13 cellular contexts compared by ENCODE assay signal in the genomic region with DNA sequence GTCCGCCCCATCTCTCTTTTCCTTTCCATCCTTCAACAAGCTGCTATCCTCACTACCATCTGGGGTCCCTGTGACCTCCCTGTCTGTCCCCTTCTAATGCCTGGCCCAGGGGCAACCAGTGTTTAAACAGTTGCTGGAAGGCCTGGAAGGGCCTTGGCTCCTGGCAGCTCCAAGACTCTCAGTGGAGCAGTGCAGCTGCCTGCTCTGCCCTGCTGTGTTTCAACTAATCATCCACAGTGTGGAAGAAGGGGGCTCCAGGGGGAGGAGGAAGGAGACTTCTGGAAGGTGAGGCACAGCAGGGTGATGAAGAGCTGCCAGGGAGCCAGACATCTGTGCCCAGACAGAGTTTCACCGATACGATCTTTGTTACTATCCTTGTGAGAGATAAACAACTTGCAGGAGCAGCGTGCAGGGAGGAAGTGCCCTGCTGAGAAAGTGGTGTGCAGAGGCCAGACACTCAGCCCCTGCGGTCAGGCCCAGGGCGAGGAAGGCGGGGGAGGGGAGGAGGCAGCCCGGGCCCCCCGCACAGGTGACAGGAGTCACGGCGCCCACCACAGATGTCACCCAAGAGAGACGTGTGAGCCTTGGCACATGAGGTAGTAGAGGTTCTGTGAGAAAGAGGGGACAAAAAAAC.
DNase-seq lines count a peak whose midpoint lies in the region; ATAC-seq, FAIRE-seq and TF ChIP-seq lines count a peak whose summit lies in the region.
"Had no signal": no experiment of that assay in that cellular context is flagged by ENCODE, and none has a peak within 500 bp of the region (broad histone marks: within the 10 kb centered on the region; RNA-seq: fewer than 3 reads in every experiment).

No MANE protein-coding gene starts in this region.

- H3K9me3 Mint-ChIP-seq in GM23338 (no peaks in the 10 kb centered on the region), nephron progenitor cell (no peaks in the 10 kb centered on the region)

- H3K9me2 ChIP-seq in GM23338 (ENCODE audit: insufficient read depth): peaks cover 10% of the 10 kb centered on the region; the same call in 1 of the 2 replicates
- H3K9me2 ChIP-seq: SK-N-SH had no signal

- H3K36me3 Mint-ChIP-seq in GM23338 (ENCODE audit: low read depth): no peaks in the 10 kb centered on the region
- no peaks in the 10 kb centered on the region for H3K36me3 Mint-ChIP-seq in nephron progenitor cell (ENCODE audit: low read depth)

- peak overlapping the region; percentile 80; the same call in 1 of the 2 replicates for H2AFZ ChIP-seq in GM23338

- H3K4me3 Mint-ChIP-seq in GM23338 (no peak overlapping the region), nephron progenitor cell (no peak overlapping the region)

- 33 to 44% methylated on average over 12 of the region's 12 CpGs for WGBS in pancreas, 2 donors

- no peaks in the 10 kb centered on the region for H3F3A ChIP-seq in GM23338 (replicated peaks; ENCODE audit: low read depth)

- FAIRE-seq in pancreas (lab: Jason Lieb, UNC): no peak

- no peaks in the 10 kb centered on the region for H4K20me1 ChIP-seq in GM23338 (replicated peaks; ENCODE audit: insufficient read depth)
- H4K20me1 ChIP-seq: BLaER1 had no signal

- H3K4me1 Mint-ChIP-seq in GM23338 (peaks cover 26% of the 10 kb centered on the region), nephron progenitor cell (peaks cover 6% of the 10 kb centered on the region)

- intact Hi-C loops in pancreas (cut with DNase I): no loop called here

- TF ChIP-seq CTCF in GM23338 (conservative IDR thresholded peaks at IDR 0.05; ENCODE audit: low read depth in 2 of 2) (no peak), nephron progenitor cell (IDR thresholded peaks at IDR 0.05) (no peak), pancreas (IDR thresholded peaks at IDR 0.05) (no peak)

- no peaks in the 10 kb centered on the region for H3K79me2 ChIP-seq in GM23338 (replicated peaks; ENCODE audit: insufficient read depth)

- no peaks in the 10 kb centered on the region for H3K36me3 ChIP-seq in GM23338 (ENCODE audit: insufficient read depth)
- H3K36me3 ChIP-seq in pancreas: no peaks in the 10 kb centered on the region
- H3K36me3 ChIP-seq: BLaER1 had no signal

- H3K27ac Mint-ChIP-seq in GM23338 (peak overlapping the region; percentile 65), nephron progenitor cell (peak overlapping the region; percentile 75)

- DNase-seq in GM23338 (ENCODE audit: low spot score) (no peak), activated gamma-delta T cell treated with Interleukin-2 at 50 U/mL for 16 hours (peak; percentile 71), nephron progenitor cell (no peak), NCI-H1694 (lab: John Stamatoyannopoulos, UW) (no peak), SHP77 (lab: John Stamatoyannopoulos, UW) (no peak), pancreas (no peak)
- peak; percentile 52 for DNase-seq in activated CD4-positive, CD25-positive, alpha-beta regulatory T cell treated with anti-CD3 and anti-CD28 coated beads, Interleukin-2, amount 50 U/mL, for 72 hours
- DNase-seq: hypothalamus, NCI-H226, SK-N-SH had no signal

- H3K27me3 Mint-ChIP-seq in GM23338 (ENCODE audit: insufficient read depth, low read depth, poor library complexity): peaks cover 5% of the 10 kb centered on the region
- peaks cover 24% of the 10 kb centered on the region for H3K27me3 Mint-ChIP-seq in nephron progenitor cell (ENCODE audit: low read depth, poor library complexity)

- H3K4me3 ChIP-seq in GM23338: no peak overlapping the region
- no peak overlapping the region for H3K4me3 ChIP-seq in pancreas
- H3K4me3 ChIP-seq: BLaER1, skin epidermis had no signal

- H3K4me1 ChIP-seq in GM23338 (ENCODE audit: insufficient read depth): no peaks in the 10 kb centered on the region
- no peaks in the 10 kb centered on the region for H3K4me1 ChIP-seq in pancreas
- H3K4me1 ChIP-seq: BLaER1 had no signal

- ATAC-seq in GM23338: no peak
- ATAC-seq in GM19324 (IDR thresholded peaks at IDR 0.05; ENCODE audit: low FRiP score, unreplicated experiment): no peak
- no peak for ATAC-seq in pancreas

- no peak overlapping the region for H3K4me2 ChIP-seq in GM23338
- H3K4me2 ChIP-seq: BLaER1, SK-N-SH had no signal

- H3K27me3 ChIP-seq in GM23338 (ENCODE audit: insufficient read depth): no peaks in the 10 kb centered on the region
- H3K27me3 ChIP-seq in pancreas: peaks cover 0 to 4% (median 0%) of the 10 kb centered on the region in 4 donors
- H3K27me3 ChIP-seq: BLaER1 had no signal

- no peak overlapping the region for H3K27ac ChIP-seq in GM23338 (ENCODE audit: low read depth)
- H3K27ac ChIP-seq in pancreas: no peak overlapping the region
- H3K27ac ChIP-seq: BLaER1 had no signal

- no peaks in the 10 kb centered on the region for H3K9me3 ChIP-seq in pancreas
- H3K9me3 ChIP-seq: BLaER1, SK-N-SH had no signal

TF ChIP-seq in GM23338, 12 proteins besides CTCF, POLR2A, EP300 and RAD21:
- TF ChIP-seq STAT1 (IDR thresholded peaks at IDR 0.05; ENCODE audit: unreplicated experiment) (no peak), CREB1 (CRISPR knock-in tag; IDR thresholded peaks at IDR 0.05; ENCODE audit: low read depth) (no peak), NANOG (IDR thresholded peaks at IDR 0.05; ENCODE audit: borderline replicate concordance) (no peak), JUNB (IDR thresholded peaks at IDR 0.05; ENCODE audit: unreplicated experiment) (no peak), EZH2phosphoT487 (IDR thresholded peaks at IDR 0.05; ENCODE audit: unreplicated experiment) (no peak), EZH2 (IDR thresholded peaks at IDR 0.05; ENCODE audit: low read depth, unreplicated experiment) (no peak), ZNF114 (CRISPR knock-in tag; IDR thresholded peaks at IDR 0.05) (no peak), POLR2AphosphoS5 (IDR thresholded peaks at IDR 0.05; ENCODE audit: low read depth) (no peak)
- TF ChIP-seq, protein P1, sequence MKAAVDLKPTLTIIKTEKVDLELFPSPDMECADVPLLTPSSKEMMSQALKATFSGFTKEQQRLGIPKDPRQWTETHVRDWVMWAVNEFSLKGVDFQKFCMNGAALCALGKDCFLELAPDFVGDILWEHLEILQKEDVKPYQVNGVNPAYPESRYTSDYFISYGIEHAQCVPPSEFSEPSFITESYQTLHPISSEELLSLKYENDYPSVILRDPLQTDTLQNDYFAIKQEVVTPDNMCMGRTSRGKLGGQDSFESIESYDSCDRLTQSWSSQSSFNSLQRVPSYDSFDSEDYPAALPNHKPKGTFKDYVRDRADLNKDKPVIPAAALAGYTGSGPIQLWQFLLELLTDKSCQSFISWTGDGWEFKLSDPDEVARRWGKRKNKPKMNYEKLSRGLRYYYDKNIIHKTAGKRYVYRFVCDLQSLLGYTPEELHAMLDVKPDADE (IDR thresholded peaks at IDR 0.05): no peak
- TF ChIP-seq, protein P2, sequence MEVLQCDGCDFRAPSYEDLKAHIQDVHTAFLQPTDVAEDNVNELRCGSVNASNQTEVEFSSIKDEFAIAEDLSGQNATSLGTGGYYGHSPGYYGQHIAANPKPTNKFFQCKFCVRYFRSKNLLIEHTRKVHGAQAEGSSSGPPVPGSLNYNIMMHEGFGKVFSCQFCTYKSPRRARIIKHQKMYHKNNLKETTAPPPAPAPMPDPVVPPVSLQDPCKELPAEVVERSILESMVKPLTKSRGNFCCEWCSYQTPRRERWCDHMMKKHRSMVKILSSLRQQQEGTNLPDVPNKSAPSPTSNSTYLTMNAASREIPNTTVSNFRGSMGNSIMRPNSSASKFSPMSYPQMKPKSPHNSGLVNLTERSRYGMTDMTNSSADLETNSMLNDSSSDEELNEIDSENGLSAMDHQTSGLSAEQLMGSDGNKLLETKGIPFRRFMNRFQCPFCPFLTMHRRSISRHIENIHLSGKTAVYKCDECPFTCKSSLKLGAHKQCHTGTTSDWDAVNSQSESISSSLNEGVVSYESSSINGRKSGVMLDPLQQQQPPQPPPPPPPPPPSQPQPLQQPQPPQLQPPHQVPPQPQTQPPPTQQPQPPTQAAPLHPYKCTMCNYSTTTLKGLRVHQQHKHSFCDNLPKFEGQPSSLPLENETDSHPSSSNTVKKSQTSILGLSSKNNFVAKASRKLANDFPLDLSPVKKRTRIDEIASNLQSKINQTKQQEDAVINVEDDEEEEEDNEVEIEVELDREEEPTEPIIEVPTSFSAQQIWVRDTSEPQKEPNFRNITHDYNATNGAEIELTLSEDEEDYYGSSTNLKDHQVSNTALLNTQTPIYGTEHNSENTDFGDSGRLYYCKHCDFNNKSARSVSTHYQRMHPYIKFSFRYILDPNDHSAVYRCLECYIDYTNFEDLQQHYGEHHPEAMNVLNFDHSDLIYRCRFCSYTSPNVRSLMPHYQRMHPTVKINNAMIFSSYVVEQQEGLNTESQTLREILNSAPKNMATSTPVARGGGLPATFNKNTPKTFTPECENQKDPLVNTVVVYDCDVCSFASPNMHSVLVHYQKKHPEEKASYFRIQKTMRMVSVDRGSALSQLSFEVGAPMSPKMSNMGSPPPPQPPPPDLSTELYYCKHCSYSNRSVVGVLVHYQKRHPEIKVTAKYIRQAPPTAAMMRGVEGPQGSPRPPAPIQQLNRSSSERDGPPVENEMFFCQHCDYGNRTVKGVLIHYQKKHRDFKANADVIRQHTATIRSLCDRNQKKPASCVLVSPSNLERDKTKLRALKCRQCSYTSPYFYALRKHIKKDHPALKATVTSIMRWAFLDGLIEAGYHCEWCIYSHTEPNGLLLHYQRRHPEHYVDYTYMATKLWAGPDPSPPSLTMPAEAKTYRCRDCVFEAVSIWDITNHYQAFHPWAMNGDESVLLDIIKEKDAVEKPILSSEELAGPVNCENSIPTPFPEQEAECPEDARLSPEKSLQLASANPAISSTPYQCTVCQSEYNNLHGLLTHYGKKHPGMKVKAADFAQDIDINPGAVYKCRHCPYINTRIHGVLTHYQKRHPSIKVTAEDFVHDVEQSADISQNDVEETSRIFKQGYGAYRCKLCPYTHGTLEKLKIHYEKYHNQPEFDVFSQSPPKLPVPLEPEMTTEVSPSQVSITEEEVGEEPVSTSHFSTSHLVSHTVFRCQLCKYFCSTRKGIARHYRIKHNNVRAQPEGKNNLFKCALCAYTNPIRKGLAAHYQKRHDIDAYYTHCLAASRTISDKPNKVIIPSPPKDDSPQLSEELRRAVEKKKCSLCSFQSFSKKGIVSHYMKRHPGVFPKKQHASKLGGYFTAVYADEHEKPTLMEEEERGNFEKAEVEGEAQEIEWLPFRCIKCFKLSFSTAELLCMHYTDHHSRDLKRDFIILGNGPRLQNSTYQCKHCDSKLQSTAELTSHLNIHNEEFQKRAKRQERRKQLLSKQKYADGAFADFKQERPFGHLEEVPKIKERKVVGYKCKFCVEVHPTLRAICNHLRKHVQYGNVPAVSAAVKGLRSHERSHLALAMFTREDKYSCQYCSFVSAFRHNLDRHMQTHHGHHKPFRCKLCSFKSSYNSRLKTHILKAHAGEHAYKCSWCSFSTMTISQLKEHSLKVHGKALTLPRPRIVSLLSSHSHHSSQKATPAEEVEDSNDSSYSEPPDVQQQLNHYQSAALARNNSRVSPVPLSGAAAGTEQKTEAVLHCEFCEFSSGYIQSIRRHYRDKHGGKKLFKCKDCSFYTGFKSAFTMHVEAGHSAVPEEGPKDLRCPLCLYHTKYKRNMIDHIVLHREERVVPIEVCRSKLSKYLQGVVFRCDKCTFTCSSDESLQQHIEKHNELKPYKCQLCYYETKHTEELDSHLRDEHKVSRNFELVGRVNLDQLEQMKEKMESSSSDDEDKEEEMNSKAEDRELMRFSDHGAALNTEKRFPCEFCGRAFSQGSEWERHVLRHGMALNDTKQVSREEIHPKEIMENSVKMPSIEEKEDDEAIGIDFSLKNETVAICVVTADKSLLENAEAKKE (CRISPR knock-in tag; IDR thresholded peaks at IDR 0.05): no peak

Comparison
In these comparisons a context has a peak if more than half of its experiments do, and no peak if none do; other contexts are left out.
1. DNase-seq: peak in activated CD4-positive, CD25-positive, alpha-beta regulatory T cell treated with anti-CD3 and anti-CD28 coated beads, Interleukin-2, amount 50 U/mL, for 72 hours (single experiment) and activated gamma-delta T cell treated with Interleukin-2 at 50 U/mL for 16 hours (single experiment); none in GM23338 (single experiment), nephron progenitor cell (single experiment), NCI-H1694 (single experiment), SHP77 (0 of 2) and pancreas (0 of 6).